ENCODE assay signal across 13 cellular contexts in the genomic region with DNA sequence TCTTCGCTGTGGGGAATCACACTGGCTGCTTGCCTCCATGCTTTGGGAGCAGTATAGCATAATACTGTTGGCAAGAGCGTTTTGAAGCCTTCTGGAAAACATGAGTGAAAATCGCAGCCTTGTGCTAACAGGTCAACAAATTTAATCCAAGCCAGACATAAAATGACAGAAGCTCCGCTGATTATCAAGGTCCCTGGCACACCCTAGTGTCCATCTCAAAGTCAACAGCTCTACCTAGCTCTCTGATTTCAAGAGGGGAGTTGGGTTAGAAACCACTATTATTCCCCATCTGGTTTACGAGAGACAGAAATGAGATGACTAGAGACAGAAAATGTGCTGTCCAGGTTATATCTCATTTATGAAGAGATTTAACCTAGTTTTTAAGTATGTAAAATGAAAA.
A peak's percentile ranks its signal among the peaks of the same experiment; 100 is the strongest.
DNase-seq lines count a peak whose midpoint lies in the region; ATAC-seq and TF ChIP-seq lines count a peak whose summit lies in the region.
"Had no signal": no experiment of that assay in that cellular context is flagged by ENCODE, and none has a peak within 500 bp of the region (broad histone marks: within the 10 kb centered on the region; RNA-seq: fewer than 3 reads in every experiment).

No MANE protein-coding gene starts in this region.

- H3K4me1 Mint-ChIP-seq in WTC11: peaks cover 35% of the 10 kb centered on the region
- H3K4me1 Mint-ChIP-seq: CD8-positive, alpha-beta memory T cell had no signal

- no peaks in the 10 kb centered on the region for H3K36me3 ChIP-seq in H7 (replicated peaks; ENCODE audit: control insufficient read depth, insufficient read depth, low read length)
- H3K36me3 ChIP-seq: BLaER1 had no signal

- H3K4me3 Mint-ChIP-seq in WTC11: no peak overlapping the region
- H3K4me3 Mint-ChIP-seq: CD8-positive, alpha-beta memory T cell had no signal

- no peak overlapping the region for H3K27ac Mint-ChIP-seq in WTC11
- H3K27ac Mint-ChIP-seq: CD8-positive, alpha-beta memory T cell had no signal

- TF ChIP-seq CTCF in WTC11 (IDR thresholded peaks at IDR 0.05) (no peak), GM13977 (IDR thresholded peaks at IDR 0.05; ENCODE audit: extremely low read depth, insufficient read depth, missing control alignments) (no peak)

- H3K27me3 ChIP-seq in H7 (ENCODE audit: control insufficient read depth, insufficient read depth, low read length): no peaks in the 10 kb centered on the region
- H3K27me3 ChIP-seq: BLaER1 had no signal

- no peak overlapping the region for H3K4me3 ChIP-seq in H7 (ENCODE audit: insufficient read depth, low read depth, low read length)
- H3K4me3 ChIP-seq: BLaER1 had no signal

- H3K36me3 Mint-ChIP-seq in WTC11: peaks cover 16% of the 10 kb centered on the region
- H3K36me3 Mint-ChIP-seq: CD8-positive, alpha-beta memory T cell had no signal

- peak; percentile 50 for ATAC-seq in WTC11
- no peak for ATAC-seq in HG03025 (IDR thresholded peaks at IDR 0.05; ENCODE audit: low FRiP score, unreplicated experiment)

- POLR2A ChIA-PET in WTC11 (lab: Charles Lee): no interaction called here

- H3K9me3 Mint-ChIP-seq in WTC11: peaks cover 20% of the 10 kb centered on the region
- H3K9me3 Mint-ChIP-seq: CD8-positive, alpha-beta memory T cell had no signal

- DNase-seq in DMS 273 (lab: John Stamatoyannopoulos, UW; ENCODE audit: unreplicated experiment) (peak; percentile 49), DMS 273 treated with DMSO at 0.1 percent for 48 hours (lab: John Stamatoyannopoulos, UW) (no peak), H7 (peak; percentile 2), WTC11 (ENCODE audit: low spot score) (no peak), iPS-NIHi7 (ENCODE audit: extremely low spot score) (peak; percentile 13), GM13977 (ENCODE audit: low spot score) (no peak)
- DNase-seq in activated effector memory CD4-positive, alpha-beta T cell treated with anti-CD3 and anti-CD28 coated beads, Interleukin-2, amount 50 U/mL, for 16 hours: no peak
- DNase-seq: AML-193; Caco-2; CD8-positive, alpha-beta memory T cell; IMR-90 had no signal

- CTCF ChIA-PET in WTC11 (lab: Charles Lee): interaction anchor here (0.7 to 1.5 kb wide), 5 partner anchors 12 to 315 kb away, joined by 3 to 6 read pairs (median 5); no protein-coding TSS in a partner anchor

- in situ Hi-C loops in GM13977 (cut with MboI; ENCODE audit: low pct_unique_long_range_greater_than_20kb, low sequenced_read_pairs, unreplicated experiment): no loop called here

- no peaks in the 10 kb centered on the region for H3K27me3 Mint-ChIP-seq in WTC11 (ENCODE audit: low read depth)

TF ChIP-seq in WTC11, 78 proteins besides CTCF, POLR2A, EP300 and RAD21:
- TF ChIP-seq ZNF263 (CRISPR knock-in tag; IDR thresholded peaks at IDR 0.05; ENCODE audit: low read depth) (no peak), CREB1 (CRISPR knock-in tag; IDR thresholded peaks at IDR 0.05) (no peak), USF1 (CRISPR knock-in tag; IDR thresholded peaks at IDR 0.05) (no peak), IRF1 (CRISPR knock-in tag; IDR thresholded peaks at IDR 0.05) (no peak), HMGXB4 (CRISPR knock-in tag; IDR thresholded peaks at IDR 0.05) (no peak), FOXJ3 (CRISPR knock-in tag; IDR thresholded peaks at IDR 0.05; ENCODE audit: borderline replicate concordance) (no peak), ZNF317 (CRISPR knock-in tag; IDR thresholded peaks at IDR 0.05; ENCODE audit: borderline replicate concordance, low read depth) (no peak), KAT7 (CRISPR knock-in tag; IDR thresholded peaks at IDR 0.05; ENCODE audit: borderline replicate concordance) (no peak), PRDM15 (CRISPR knock-in tag; IDR thresholded peaks at IDR 0.05) (no peak), CREM (CRISPR knock-in tag; IDR thresholded peaks at IDR 0.05) (no peak), MAX (CRISPR knock-in tag; IDR thresholded peaks at IDR 0.05) (no peak), ETV6 (CRISPR knock-in tag; IDR thresholded peaks at IDR 0.05) (no peak), PRRX2 (CRISPR knock-in tag; IDR thresholded peaks at IDR 0.05) (no peak)
- TF ChIP-seq, protein P1, sequence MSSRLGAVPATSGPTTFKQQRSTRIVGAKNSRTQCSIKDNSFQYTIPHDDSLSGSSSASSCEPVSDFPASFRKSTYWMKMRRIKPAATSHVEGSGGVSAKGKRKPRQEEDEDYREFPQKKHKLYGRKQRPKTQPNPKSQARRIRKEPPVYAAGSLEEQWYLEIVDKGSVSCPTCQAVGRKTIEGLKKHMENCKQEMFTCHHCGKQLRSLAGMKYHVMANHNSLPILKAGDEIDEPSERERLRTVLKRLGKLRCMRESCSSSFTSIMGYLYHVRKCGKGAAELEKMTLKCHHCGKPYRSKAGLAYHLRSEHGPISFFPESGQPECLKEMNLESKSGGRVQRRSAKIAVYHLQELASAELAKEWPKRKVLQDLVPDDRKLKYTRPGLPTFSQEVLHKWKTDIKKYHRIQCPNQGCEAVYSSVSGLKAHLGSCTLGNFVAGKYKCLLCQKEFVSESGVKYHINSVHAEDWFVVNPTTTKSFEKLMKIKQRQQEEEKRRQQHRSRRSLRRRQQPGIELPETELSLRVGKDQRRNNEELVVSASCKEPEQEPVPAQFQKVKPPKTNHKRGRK (CRISPR knock-in tag; IDR thresholded peaks at IDR 0.05; ENCODE audit: borderline replicate concordance): no peak
- TF ChIP-seq, protein P2, sequence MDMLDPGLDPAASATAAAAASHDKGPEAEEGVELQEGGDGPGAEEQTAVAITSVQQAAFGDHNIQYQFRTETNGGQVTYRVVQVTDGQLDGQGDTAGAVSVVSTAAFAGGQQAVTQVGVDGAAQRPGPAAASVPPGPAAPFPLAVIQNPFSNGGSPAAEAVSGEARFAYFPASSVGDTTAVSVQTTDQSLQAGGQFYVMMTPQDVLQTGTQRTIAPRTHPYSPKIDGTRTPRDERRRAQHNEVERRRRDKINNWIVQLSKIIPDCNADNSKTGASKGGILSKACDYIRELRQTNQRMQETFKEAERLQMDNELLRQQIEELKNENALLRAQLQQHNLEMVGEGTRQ (CRISPR knock-in tag; IDR thresholded peaks at IDR 0.05): no peak

Comparison
In these comparisons a context has a peak if more than half of its experiments do, and no peak if none do; other contexts are left out.
1. DNase-seq: peak in DMS 273 (single experiment), H7 (single experiment) and iPS-NIHi7 (single experiment); none in DMS 273 treated with DMSO at 0.1 percent for 48 hours (single experiment), WTC11 (single experiment), activated effector memory CD4-positive, alpha-beta T cell treated with anti-CD3 and anti-CD28 coated beads, Interleukin-2, amount 50 U/mL, for 16 hours (single experiment) and GM13977 (single experiment).